Comparison of ENCODE assay signal across 9 cellular contexts in genomic region chr6:77466055-77467028, GRCh38. TPM values are rescaled to one million over a fixed set of nuclear protein-coding genes. Genes with fewer than 3 reads are reported as not detected.
A peak's percentile ranks its signal among the peaks of the same experiment; 100 is the strongest.
DNase-seq lines count a peak whose midpoint lies in the region; ATAC-seq, FAIRE-seq and TF ChIP-seq lines count a peak whose summit lies in the region.
"Had no signal": no experiment of that assay in that cellular context is flagged by ENCODE, and none has a peak within 500 bp of the region (broad histone marks: within the 10 kb centered on the region; RNA-seq: fewer than 3 reads in every experiment).

No MANE protein-coding gene starts in this region.

- CTCF ChIA-PET in BJ (lab: Yijun Ruan, JAX) (interaction anchor here (1.1 to 4.0 kb wide), 10 partner anchors 9 to 1597 kb away, joined by 3 to 26 read pairs (median 8); no protein-coding TSS in a partner anchor), OCI-LY7 (lab: Charles Lee; ENCODE audit: unreplicated experiment) (no interaction called here)

- intact Hi-C loops in OCI-LY7 (cut with micrococcal nuclease; ENCODE audit: unreplicated experiment): no loop called here

- no peaks in the 10 kb centered on the region for H3K9me2 ChIP-seq in OCI-LY7 (ENCODE audit: insufficient read depth, low read length)

- no peaks in the 10 kb centered on the region for H3K36me3 Mint-ChIP-seq in stimulated activated effector memory CD8-positive, alpha-beta T cell treated with anti-CD3 and anti-CD28 coated beads, Interleukin-12 subunit alpha, Interleukin-12 subunit beta, amount 100 ng/mL, for 72 hours

- TF ChIP-seq CTCF in BJ (IDR thresholded peaks at IDR 0.05; ENCODE audit: insufficient read depth, low read depth, low read length) (peak; percentile 82), OCI-LY3 (IDR thresholded peaks at IDR 0.05; ENCODE audit: low read depth, low read length) (peak; percentile 68), cardiac fibroblast (IDR thresholded peaks at IDR 0.05; ENCODE audit: low read depth, low read length) (peak; percentile 79), keratinocyte (optimal IDR thresholded peaks at IDR 0.05 in 1 of 3, IDR thresholded peaks at IDR 0.05 in 1 of 3, conservative IDR thresholded peaks at IDR 0.05 in 1 of 3; ENCODE audit: extremely low read depth in 1 of 3, insufficient read depth in 2 of 3, low read length in 3 of 3) (peak; percentile 74 to 82 (median 81)), OCI-LY7 (conservative IDR thresholded peaks at IDR 0.05; ENCODE audit: low read length) (no peak)

- POLR2A ChIA-PET in BJ (lab: Charles Lee) (no interaction called here), OCI-LY7 (lab: Charles Lee) (interaction anchor here (0.6 kb wide), 1 partner anchor 7 kb away, joined by 3 read pairs; no protein-coding TSS in a partner anchor)

- peak overlapping the region; percentile 16 for H3K27ac Mint-ChIP-seq in stimulated activated effector memory CD8-positive, alpha-beta T cell treated with anti-CD3 and anti-CD28 coated beads, Interleukin-12 subunit alpha, Interleukin-12 subunit beta, amount 100 ng/mL, for 72 hours

- no peaks in the 10 kb centered on the region for H3K9me3 ChIP-seq in OCI-LY3 (ENCODE audit: insufficient read depth, low read length)
- H3K9me3 ChIP-seq in keratinocyte (ENCODE audit: control insufficient read depth, low read depth, low read length): no peaks in the 10 kb centered on the region
- no peaks in the 10 kb centered on the region for H3K9me3 ChIP-seq in OCI-LY7 (ENCODE audit: low read length)

- H3K4me2 ChIP-seq in OCI-LY3 (ENCODE audit: low read length): peak overlapping the region; percentile 76
- H3K4me2 ChIP-seq in keratinocyte (ENCODE audit: control insufficient read depth, extremely low read depth, insufficient read depth, low read depth, low read length): peak overlapping the region; percentile 91
- H3K4me2 ChIP-seq in OCI-LY7 (ENCODE audit: low read length): no peak overlapping the region

- H3K36me3 ChIP-seq in BJ (ENCODE audit: control insufficient read depth, insufficient read depth, low read length) (no peaks in the 10 kb centered on the region), OCI-LY3 (replicated peaks; ENCODE audit: low read depth, low read length) (no peaks in the 10 kb centered on the region), keratinocyte (ENCODE audit: control insufficient read depth in 2 of 2, extremely low read depth in 1 of 2, insufficient read depth in 2 of 2, low read length in 2 of 2) (no peaks in the 10 kb centered on the region), OCI-LY7 (ENCODE audit: insufficient read depth, low read length) (no peaks in the 10 kb centered on the region)

- no peak for DNase-seq in BJ (ENCODE audit: low read depth)
- peak; percentile 80 to 81 for DNase-seq in cardiac fibroblast (ENCODE audit: low read depth in 2 of 2)
- no peak for DNase-seq in keratinocyte (ENCODE audit: low read depth, low spot score)
- DNase-seq in stimulated activated effector memory CD8-positive, alpha-beta T cell treated with anti-CD3 and anti-CD28 coated beads, Interleukin-12 subunit alpha, Interleukin-12 subunit beta, amount 100 ng/mL, for 72 hours (ENCODE audit: low spot score in 2 of 2): peak in 1 of 2 donors; percentile 52
- DNase-seq in OCI-LY7 (ENCODE audit: low spot score): no peak

- H3K27ac ChIP-seq in OCI-LY3 (ENCODE audit: low read length) (no peak overlapping the region), keratinocyte (ENCODE audit: control insufficient read depth, insufficient read depth, low read length) (no peak overlapping the region), OCI-LY7 (ENCODE audit: low read depth, low read length, poor library complexity, severe bottlenecking) (no peak overlapping the region)

- peaks cover 24% of the 10 kb centered on the region for H3K4me1 Mint-ChIP-seq in stimulated activated effector memory CD8-positive, alpha-beta T cell treated with anti-CD3 and anti-CD28 coated beads, Interleukin-12 subunit alpha, Interleukin-12 subunit beta, amount 100 ng/mL, for 72 hours

- ATAC-seq in GM18520 (IDR thresholded peaks at IDR 0.05; ENCODE audit: unreplicated experiment) (peak; percentile 76), HG02943 (IDR thresholded peaks at IDR 0.05; ENCODE audit: low read depth, unreplicated experiment) (peak; percentile 93)
- peak; percentile 66 for ATAC-seq in stimulated activated effector memory CD8-positive, alpha-beta T cell treated with anti-CD3 and anti-CD28 coated beads, Interleukin-12 subunit alpha, Interleukin-12 subunit beta, amount 100 ng/mL, for 72 hours

- BruUV-seq in OCI-LY7 (replicated peaks; lab: Mats Ljungman, UMichigan): no TSS peak

- H3K9ac ChIP-seq in OCI-LY3 (ENCODE audit: low read length) (peak overlapping the region; percentile 48), keratinocyte (ENCODE audit: control insufficient read depth, extremely low read depth, insufficient read depth, low read length) (peak overlapping the region; percentile 14)

- H4K20me1 ChIP-seq in OCI-LY3 (ENCODE audit: insufficient read depth, low read length) (no peaks in the 10 kb centered on the region), keratinocyte (ENCODE audit: control insufficient read depth, extremely low read depth, insufficient read depth, low read length) (no peaks in the 10 kb centered on the region), OCI-LY7 (ENCODE audit: insufficient read depth, low read length) (no peaks in the 10 kb centered on the region)

- H2AFZ ChIP-seq in OCI-LY3 (ENCODE audit: low read depth, low read length): peak overlapping the region; percentile 92
- H2AFZ ChIP-seq in keratinocyte (ENCODE audit: control insufficient read depth, low read length): peak overlapping the region; percentile 67
- no peak overlapping the region for H2AFZ ChIP-seq in OCI-LY7 (ENCODE audit: low read length)

- H3K79me2 ChIP-seq in OCI-LY3 (ENCODE audit: low read length): no peaks in the 10 kb centered on the region
- no peaks in the 10 kb centered on the region for H3K79me2 ChIP-seq in keratinocyte (ENCODE audit: control insufficient read depth, insufficient read depth, low read length)
- no peaks in the 10 kb centered on the region for H3K79me2 ChIP-seq in OCI-LY7 (ENCODE audit: insufficient read depth, low read depth, low read length)

- H3K27me3 ChIP-seq in BJ (ENCODE audit: control insufficient read depth, insufficient read depth, low read length) (peaks cover 11% of the 10 kb centered on the region), OCI-LY3 (ENCODE audit: low read depth, low read length) (no peaks in the 10 kb centered on the region), keratinocyte (ENCODE audit: control insufficient read depth, extremely low read depth, insufficient read depth, low read length) (peaks cover 27% of the 10 kb centered on the region)

- H3K4me3 Mint-ChIP-seq in stimulated activated effector memory CD8-positive, alpha-beta T cell treated with anti-CD3 and anti-CD28 coated beads, Interleukin-12 subunit alpha, Interleukin-12 subunit beta, amount 100 ng/mL, for 72 hours: peak overlapping the region; percentile 68

- no peaks in the 10 kb centered on the region for H3K9me3 Mint-ChIP-seq in stimulated activated effector memory CD8-positive, alpha-beta T cell treated with anti-CD3 and anti-CD28 coated beads, Interleukin-12 subunit alpha, Interleukin-12 subunit beta, amount 100 ng/mL, for 72 hours

- dilution Hi-C loops in keratinocyte (cut with MboI; ENCODE audit: extremely low pct_ligation_motif_present, low sequenced_read_pairs): no loop called here

- no peaks in the 10 kb centered on the region for H3K9me1 ChIP-seq in keratinocyte (ENCODE audit: control insufficient read depth, extremely low read depth, insufficient read depth, low read length)

- H3K4me1 ChIP-seq in OCI-LY3 (ENCODE audit: low read length) (no peaks in the 10 kb centered on the region), keratinocyte (ENCODE audit: control insufficient read depth, extremely low read depth, insufficient read depth, low read length) (peaks cover 21% of the 10 kb centered on the region), OCI-LY7 (ENCODE audit: insufficient read depth, low read length, poor library complexity, severe bottlenecking) (no peaks in the 10 kb centered on the region)

- FAIRE-seq in keratinocyte (lab: Jason Lieb, UNC): peak; percentile 73

- H3K4me3 ChIP-seq in BJ (ENCODE audit: low read depth, low read length): peak overlapping the region; percentile 49
- peak overlapping the region; percentile 74 for H3K4me3 ChIP-seq in OCI-LY3 (ENCODE audit: low read length)
- H3K4me3 ChIP-seq in cardiac fibroblast (replicated peaks in 1 of 2; ENCODE audit: low read depth in 2 of 2, low read length in 2 of 2): peak overlapping the region; percentile 54 to 56
- peak overlapping the region; percentile 34 to 79 (median 71) for H3K4me3 ChIP-seq in keratinocyte (ENCODE audit: control insufficient read depth in 2 of 3, extremely low read depth in 1 of 3, insufficient read depth in 2 of 3, low read depth in 1 of 3, low read length in 3 of 3)
- H3K4me3 ChIP-seq in OCI-LY7 (ENCODE audit: low read depth, low read length, poor library complexity, severe bottlenecking): no peak overlapping the region

RNA-seq across cellular contexts. Expression of gene HTR1B, which starts 3.1 kb away (rescaled TPM):
- polyA plus RNA-seq in BJ (2011; rRNA removed) (1.4 and 3.1 TPM in 2 replicates), keratinocyte (0.21 to 0.53 TPM (median 0.24 TPM) in 3 replicates)
- polyA minus RNA-seq in BJ (2011; rRNA and poly(A)+ RNA removed): 2.2 and 2.7 TPM in 2 replicates
- not detected for polyA plus RNA-seq in keratinocyte (2011; ENCODE audit: low read depth)
- polyA plus RNA-seq in keratinocyte (2011; cell fraction: cytosol; rRNA removed): 0.44 and 0.49 TPM in 2 replicates
- polyA plus RNA-seq in keratinocyte (2011; cell fraction: nucleus; rRNA removed): 1.1 and 1.5 TPM in 2 replicates
- polyA plus RNA-seq in keratinocyte (2012; ENCODE audit: low replicate concordance): 0.25 and 0.56 TPM in 2 replicates
- 0.76 to 1.2 TPM (median 0.90 TPM) in 3 replicates for polyA minus RNA-seq in keratinocyte
- not detected for polyA minus RNA-seq in keratinocyte (2011; cell fraction: cytosol; rRNA and poly(A)+ RNA removed)
- 0.74 and 1.3 TPM in 2 replicates for polyA minus RNA-seq in keratinocyte (2011; cell fraction: nucleus; rRNA and poly(A)+ RNA removed)
- total RNA-seq in OCI-LY7 (2014; rRNA removed; shearing (Covaris generic)): not detected in 2 replicates
- total RNA-seq in OCI-LY7 (2022): not detected in 2 replicates
- total RNA-seq: T-helper 2 cell treated with Interferon-gamma antibody and Interleukin-4, amounts not matched to agents 100 ng/mL and 5 ng/mL, for 36 hours had no signal

Comparison
In these comparisons a context has a peak if more than half of its experiments do, and no peak if none do; other contexts are left out.
1. DNase-seq: peak in cardiac fibroblast (2 of 2); none in BJ (single experiment), keratinocyte (single experiment) and OCI-LY7 (single experiment).
2. Peak in every context shown above with its lines, with median percentiles within 50 percentile points of each other: ATAC-seq.